1 cellular context compared by ENCODE assay signal in genomic region chr7:6588566-6588965, GRCh38.
A peak's percentile ranks its signal among the peaks of the same experiment; 100 is the strongest.
TF ChIP-seq lines count a peak whose summit lies in the region.

No MANE protein-coding gene starts in this region.

TF ChIP-seq in HepG2, 621 proteins besides CTCF, POLR2A, EP300 and RAD21 (continued from another document):
- TF ChIP-seq PAXIP1 (CRISPR knock-in tag; conservative IDR thresholded peaks at IDR 0.05), result peak; percentile 50
- no peak for TF ChIP-seq CENPT (CRISPR knock-in tag; IDR thresholded peaks at IDR 0.05; ENCODE audit: low read depth)
- TF ChIP-seq MEIS2 (CRISPR knock-in tag; IDR thresholded peaks at IDR 0.05), result no peak
- TF ChIP-seq, protein P1, sequence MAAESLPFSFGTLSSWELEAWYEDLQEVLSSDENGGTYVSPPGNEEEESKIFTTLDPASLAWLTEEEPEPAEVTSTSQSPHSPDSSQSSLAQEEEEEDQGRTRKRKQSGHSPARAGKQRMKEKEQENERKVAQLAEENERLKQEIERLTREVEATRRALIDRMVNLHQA (CRISPR knock-in tag; IDR thresholded peaks at IDR 0.05), result no peak
- peak; percentile 21; the same call in 1 of the 2 replicates for TF ChIP-seq SOX5 (CRISPR knock-in tag; IDR thresholded peaks at IDR 0.05; ENCODE audit: borderline replicate concordance)
- TF ChIP-seq ZMAT3 (CRISPR knock-in tag; conservative IDR thresholded peaks at IDR 0.05), result no peak; the same call in 1 of the 2 replicates
- no peak for TF ChIP-seq FIP1L1 (IDR thresholded peaks at IDR 0.05; ENCODE audit: borderline replicate concordance, insufficient read depth, low read depth, low read length)
- TF ChIP-seq, protein P2, sequence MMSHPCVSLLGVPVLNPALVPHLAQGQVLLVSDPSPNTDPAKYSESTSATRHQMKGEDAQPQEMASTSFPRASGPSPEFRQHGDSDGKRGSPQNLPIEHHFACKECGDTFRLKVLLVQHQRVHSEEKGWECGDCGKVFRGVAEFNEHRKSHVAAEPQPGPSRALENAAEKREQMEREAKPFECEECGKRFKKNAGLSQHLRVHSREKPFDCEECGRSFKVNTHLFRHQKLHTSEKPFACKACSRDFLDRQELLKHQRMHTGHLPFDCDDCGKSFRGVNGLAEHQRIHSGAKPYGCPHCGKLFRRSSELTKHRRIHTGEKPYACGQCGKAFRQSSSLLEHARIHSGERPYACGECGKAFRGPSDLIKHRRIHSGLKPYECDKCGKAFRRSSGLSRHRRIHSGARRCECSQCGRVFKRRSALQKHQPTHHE (CRISPR knock-in tag; IDR thresholded peaks at IDR 0.05; ENCODE audit: borderline replicate concordance), result 0 out of 2 replicates have a peak, but pooled peaks have one; percentile 29
TF ChIP-seq in HepG2: peak in this region for 31.
